Comparison of ENCODE assay signal across 1 cellular context in the genomic region with DNA sequence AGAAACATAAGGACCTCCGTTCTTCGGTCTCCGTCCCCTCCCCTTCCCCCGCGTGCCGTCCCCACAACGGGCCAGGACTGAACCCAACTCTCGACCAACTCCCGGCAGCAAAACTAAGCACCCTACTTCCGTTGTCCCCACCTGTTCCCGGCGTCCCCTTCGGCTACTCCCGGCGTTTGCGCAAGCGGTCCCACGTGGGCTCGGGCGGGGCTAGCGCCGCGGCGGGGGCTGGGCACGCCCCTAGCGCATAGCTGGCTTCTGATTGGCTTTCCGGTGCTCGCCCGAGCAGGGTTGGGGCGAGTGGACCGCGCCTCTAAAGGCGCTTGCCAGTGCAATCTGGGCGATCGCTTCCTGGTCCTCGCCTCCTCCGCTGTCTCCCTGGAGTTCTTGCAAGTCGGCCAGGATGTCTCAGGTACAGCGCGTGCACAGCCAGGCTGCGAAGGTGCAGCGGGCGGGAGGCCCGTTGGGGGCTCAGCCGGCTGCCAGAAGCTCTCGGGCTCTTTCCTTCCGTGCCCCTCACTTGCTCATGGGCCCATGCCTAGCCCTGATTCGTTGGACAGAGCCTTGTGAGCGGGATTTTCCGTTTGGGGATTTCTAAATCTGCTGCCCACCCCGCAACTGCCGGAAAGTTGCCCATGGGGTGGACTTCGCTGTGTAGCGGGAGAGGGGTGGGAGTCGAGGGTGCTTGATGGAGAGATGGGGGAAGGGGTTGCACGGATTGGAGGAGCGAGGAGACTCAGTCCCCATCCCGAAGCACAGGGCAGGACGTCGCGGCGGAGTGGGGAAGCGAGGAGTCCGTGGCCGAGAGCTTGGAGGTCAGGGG.
TF ChIP-seq lines count a peak whose summit lies in the region.

Gene C2orf76, minus strand, starts transcription at position 186 of the 823 bp plus-strand sequence. CDS start 26,875 bp downstream, outside the sequence.
Gene DBI, plus strand, starts transcription at position 329 of the 823 bp plus-strand sequence. Its CDS starts 75 bp downstream, at position 404.

TF ChIP-seq in HepG2, 621 proteins besides CTCF, POLR2A, EP300 and RAD21 (continued from another document and continues in another):
- peak; percentile 12; the same call in 1 of the 2 replicates for TF ChIP-seq ZHX1 (CRISPR knock-in tag; IDR thresholded peaks at IDR 0.05; ENCODE audit: low read depth)
- TF ChIP-seq ZNF296 (CRISPR knock-in tag; conservative IDR thresholded peaks at IDR 0.05), result peak; percentile 66
- TF ChIP-seq MTA3 (CRISPR knock-in tag; IDR thresholded peaks at IDR 0.05), result no peak
- peak; percentile 99 for TF ChIP-seq GLI4 (CRISPR knock-in tag; IDR thresholded peaks at IDR 0.05; ENCODE audit: borderline replicate concordance)
- TF ChIP-seq RFXAP (CRISPR knock-in tag; IDR thresholded peaks at IDR 0.05; ENCODE audit: borderline replicate concordance), result peak; percentile 85; the same call in 1 of the 2 replicates
- TF ChIP-seq ISX (CRISPR knock-in tag; conservative IDR thresholded peaks at IDR 0.05), result 0 out of 2 replicates have a peak, but pooled peaks have one; percentile 22
- TF ChIP-seq, protein P1, sequence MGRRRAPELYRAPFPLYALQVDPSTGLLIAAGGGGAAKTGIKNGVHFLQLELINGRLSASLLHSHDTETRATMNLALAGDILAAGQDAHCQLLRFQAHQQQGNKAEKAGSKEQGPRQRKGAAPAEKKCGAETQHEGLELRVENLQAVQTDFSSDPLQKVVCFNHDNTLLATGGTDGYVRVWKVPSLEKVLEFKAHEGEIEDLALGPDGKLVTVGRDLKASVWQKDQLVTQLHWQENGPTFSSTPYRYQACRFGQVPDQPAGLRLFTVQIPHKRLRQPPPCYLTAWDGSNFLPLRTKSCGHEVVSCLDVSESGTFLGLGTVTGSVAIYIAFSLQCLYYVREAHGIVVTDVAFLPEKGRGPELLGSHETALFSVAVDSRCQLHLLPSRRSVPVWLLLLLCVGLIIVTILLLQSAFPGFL (CRISPR knock-in tag; IDR thresholded peaks at IDR 0.05), result no peak
- peak; percentile 83; the same call in 1 of the 2 replicates for TF ChIP-seq YEATS4 (CRISPR knock-in tag; IDR thresholded peaks at IDR 0.05; ENCODE audit: borderline replicate concordance)
- TF ChIP-seq, protein P2, sequence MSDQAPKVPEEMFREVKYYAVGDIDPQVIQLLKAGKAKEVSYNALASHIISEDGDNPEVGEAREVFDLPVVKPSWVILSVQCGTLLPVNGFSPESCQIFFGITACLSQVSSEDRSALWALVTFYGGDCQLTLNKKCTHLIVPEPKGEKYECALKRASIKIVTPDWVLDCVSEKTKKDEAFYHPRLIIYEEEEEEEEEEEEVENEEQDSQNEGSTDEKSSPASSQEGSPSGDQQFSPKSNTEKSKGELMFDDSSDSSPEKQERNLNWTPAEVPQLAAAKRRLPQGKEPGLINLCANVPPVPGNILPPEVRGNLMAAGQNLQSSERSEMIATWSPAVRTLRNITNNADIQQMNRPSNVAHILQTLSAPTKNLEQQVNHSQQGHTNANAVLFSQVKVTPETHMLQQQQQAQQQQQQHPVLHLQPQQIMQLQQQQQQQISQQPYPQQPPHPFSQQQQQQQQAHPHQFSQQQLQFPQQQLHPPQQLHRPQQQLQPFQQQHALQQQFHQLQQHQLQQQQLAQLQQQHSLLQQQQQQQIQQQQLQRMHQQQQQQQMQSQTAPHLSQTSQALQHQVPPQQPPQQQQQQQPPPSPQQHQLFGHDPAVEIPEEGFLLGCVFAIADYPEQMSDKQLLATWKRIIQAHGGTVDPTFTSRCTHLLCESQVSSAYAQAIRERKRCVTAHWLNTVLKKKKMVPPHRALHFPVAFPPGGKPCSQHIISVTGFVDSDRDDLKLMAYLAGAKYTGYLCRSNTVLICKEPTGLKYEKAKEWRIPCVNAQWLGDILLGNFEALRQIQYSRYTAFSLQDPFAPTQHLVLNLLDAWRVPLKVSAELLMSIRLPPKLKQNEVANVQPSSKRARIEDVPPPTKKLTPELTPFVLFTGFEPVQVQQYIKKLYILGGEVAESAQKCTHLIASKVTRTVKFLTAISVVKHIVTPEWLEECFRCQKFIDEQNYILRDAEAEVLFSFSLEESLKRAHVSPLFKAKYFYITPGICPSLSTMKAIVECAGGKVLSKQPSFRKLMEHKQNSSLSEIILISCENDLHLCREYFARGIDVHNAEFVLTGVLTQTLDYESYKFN (CRISPR knock-in tag; conservative IDR thresholded peaks at IDR 0.05), result peak; percentile 80
- TF ChIP-seq LBX2 (CRISPR knock-in tag; IDR thresholded peaks at IDR 0.05; ENCODE audit: borderline replicate concordance), result peak; percentile 53; the same call in 1 of the 2 replicates
- TF ChIP-seq ZNF121 (CRISPR knock-in tag; IDR thresholded peaks at IDR 0.05), result no peak
- TF ChIP-seq, protein P3, sequence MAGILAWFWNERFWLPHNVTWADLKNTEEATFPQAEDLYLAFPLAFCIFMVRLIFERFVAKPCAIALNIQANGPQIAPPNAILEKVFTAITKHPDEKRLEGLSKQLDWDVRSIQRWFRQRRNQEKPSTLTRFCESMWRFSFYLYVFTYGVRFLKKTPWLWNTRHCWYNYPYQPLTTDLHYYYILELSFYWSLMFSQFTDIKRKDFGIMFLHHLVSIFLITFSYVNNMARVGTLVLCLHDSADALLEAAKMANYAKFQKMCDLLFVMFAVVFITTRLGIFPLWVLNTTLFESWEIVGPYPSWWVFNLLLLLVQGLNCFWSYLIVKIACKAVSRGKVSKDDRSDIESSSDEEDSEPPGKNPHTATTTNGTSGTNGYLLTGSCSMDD (CRISPR knock-in tag; IDR thresholded peaks at IDR 0.05), result no peak
- TF ChIP-seq ZBTB3 (CRISPR knock-in tag; IDR thresholded peaks at IDR 0.05; ENCODE audit: borderline replicate concordance, low read depth), result 0 out of 2 replicates have a peak, but pooled peaks have one; percentile 2
- no peak for TF ChIP-seq AGO2 (optimal IDR thresholded peaks at IDR 0.05; ENCODE audit: low read depth, low read length)
- TF ChIP-seq, protein P4, sequence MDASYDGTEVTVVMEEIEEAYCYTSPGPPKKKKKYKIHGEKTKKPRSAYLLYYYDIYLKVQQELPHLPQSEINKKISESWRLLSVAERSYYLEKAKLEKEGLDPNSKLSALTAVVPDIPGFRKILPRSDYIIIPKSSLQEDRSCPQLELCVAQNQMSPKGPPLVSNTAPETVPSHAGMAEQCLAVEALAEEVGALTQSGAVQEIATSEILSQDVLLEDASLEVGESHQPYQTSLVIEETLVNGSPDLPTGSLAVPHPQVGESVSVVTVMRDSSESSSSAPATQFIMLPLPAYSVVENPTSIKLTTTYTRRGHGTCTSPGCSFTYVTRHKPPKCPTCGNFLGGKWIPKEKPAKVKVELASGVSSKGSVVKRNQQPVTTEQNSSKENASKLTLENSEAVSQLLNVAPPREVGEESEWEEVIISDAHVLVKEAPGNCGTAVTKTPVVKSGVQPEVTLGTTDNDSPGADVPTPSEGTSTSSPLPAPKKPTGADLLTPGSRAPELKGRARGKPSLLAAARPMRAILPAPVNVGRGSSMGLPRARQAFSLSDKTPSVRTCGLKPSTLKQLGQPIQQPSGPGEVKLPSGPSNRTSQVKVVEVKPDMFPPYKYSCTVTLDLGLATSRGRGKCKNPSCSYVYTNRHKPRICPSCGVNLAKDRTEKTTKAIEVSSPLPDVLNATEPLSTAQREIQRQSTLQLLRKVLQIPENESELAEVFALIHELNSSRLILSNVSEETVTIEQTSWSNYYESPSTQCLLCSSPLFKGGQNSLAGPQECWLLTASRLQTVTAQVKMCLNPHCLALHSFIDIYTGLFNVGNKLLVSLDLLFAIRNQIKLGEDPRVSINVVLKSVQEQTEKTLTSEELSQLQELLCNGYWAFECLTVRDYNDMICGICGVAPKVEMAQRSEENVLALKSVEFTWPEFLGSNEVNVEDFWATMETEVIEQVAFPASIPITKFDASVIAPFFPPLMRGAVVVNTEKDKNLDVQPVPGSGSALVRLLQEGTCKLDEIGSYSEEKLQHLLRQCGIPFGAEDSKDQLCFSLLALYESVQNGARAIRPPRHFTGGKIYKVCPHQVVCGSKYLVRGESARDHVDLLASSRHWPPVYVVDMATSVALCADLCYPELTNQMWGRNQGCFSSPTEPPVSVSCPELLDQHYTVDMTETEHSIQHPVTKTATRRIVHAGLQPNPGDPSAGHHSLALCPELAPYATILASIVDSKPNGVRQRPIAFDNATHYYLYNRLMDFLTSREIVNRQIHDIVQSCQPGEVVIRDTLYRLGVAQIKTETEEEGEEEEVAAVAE (CRISPR knock-in tag; IDR thresholded peaks at IDR 0.05; ENCODE audit: borderline replicate concordance), result peak; percentile 96
- TF ChIP-seq ZNF326 (CRISPR knock-in tag; IDR thresholded peaks at IDR 0.05; ENCODE audit: borderline replicate concordance), result peak; percentile 34; the same call in 1 of the 2 replicates
- TF ChIP-seq, protein P5, sequence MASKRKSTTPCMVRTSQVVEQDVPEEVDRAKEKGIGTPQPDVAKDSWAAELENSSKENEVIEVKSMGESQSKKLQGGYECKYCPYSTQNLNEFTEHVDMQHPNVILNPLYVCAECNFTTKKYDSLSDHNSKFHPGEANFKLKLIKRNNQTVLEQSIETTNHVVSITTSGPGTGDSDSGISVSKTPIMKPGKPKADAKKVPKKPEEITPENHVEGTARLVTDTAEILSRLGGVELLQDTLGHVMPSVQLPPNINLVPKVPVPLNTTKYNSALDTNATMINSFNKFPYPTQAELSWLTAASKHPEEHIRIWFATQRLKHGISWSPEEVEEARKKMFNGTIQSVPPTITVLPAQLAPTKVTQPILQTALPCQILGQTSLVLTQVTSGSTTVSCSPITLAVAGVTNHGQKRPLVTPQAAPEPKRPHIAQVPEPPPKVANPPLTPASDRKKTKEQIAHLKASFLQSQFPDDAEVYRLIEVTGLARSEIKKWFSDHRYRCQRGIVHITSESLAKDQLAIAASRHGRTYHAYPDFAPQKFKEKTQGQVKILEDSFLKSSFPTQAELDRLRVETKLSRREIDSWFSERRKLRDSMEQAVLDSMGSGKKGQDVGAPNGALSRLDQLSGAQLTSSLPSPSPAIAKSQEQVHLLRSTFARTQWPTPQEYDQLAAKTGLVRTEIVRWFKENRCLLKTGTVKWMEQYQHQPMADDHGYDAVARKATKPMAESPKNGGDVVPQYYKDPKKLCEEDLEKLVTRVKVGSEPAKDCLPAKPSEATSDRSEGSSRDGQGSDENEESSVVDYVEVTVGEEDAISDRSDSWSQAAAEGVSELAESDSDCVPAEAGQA (IDR thresholded peaks at IDR 0.05; ENCODE audit: low read depth), result 0 out of 2 replicates have a peak, but pooled peaks have one; percentile 32
- TF ChIP-seq, protein P5 (CRISPR knock-in tag; IDR thresholded peaks at IDR 0.05; ENCODE audit: borderline replicate concordance), result no peak
- TF ChIP-seq, protein P6, sequence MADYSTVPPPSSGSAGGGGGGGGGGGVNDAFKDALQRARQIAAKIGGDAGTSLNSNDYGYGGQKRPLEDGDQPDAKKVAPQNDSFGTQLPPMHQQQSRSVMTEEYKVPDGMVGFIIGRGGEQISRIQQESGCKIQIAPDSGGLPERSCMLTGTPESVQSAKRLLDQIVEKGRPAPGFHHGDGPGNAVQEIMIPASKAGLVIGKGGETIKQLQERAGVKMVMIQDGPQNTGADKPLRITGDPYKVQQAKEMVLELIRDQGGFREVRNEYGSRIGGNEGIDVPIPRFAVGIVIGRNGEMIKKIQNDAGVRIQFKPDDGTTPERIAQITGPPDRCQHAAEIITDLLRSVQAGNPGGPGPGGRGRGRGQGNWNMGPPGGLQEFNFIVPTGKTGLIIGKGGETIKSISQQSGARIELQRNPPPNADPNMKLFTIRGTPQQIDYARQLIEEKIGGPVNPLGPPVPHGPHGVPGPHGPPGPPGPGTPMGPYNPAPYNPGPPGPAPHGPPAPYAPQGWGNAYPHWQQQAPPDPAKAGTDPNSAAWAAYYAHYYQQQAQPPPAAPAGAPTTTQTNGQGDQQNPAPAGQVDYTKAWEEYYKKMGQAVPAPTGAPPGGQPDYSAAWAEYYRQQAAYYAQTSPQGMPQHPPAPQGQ (CRISPR knock-in tag; IDR thresholded peaks at IDR 0.05; ENCODE audit: borderline replicate concordance), result no peak; the same call in 1 of the 2 replicates
- TF ChIP-seq SYNCRIP (IDR thresholded peaks at IDR 0.05; ENCODE audit: insufficient read depth, low read depth, low read length), result no peak
- peak; percentile 83 for TF ChIP-seq ISL2 (CRISPR knock-in tag; IDR thresholded peaks at IDR 0.05)
- TF ChIP-seq KDM2A (CRISPR knock-in tag; IDR thresholded peaks at IDR 0.05; ENCODE audit: borderline replicate concordance, low read depth), result peak; percentile 97
